8 cellular contexts compared by ENCODE assay signal in genomic region chr3:56467108-56467507, GRCh38. TPM values are rescaled to one million over a fixed set of nuclear protein-coding genes. Genes with fewer than 3 reads are reported as not detected.
DNase-seq lines count a peak whose midpoint lies in the region; ATAC-seq and TF ChIP-seq lines count a peak whose summit lies in the region.

No MANE protein-coding gene starts in this region.

- no peaks in the 10 kb centered on the region for H3K9me3 ChIP-seq in CD4-positive, CD25-positive, alpha-beta regulatory T cell (ENCODE audit: control insufficient read depth in 2 of 2, low read length in 2 of 2)

- no peaks in the 10 kb centered on the region for H3K36me3 ChIP-seq in CD4-positive, CD25-positive, alpha-beta regulatory T cell (ENCODE audit: control insufficient read depth, insufficient read depth, low read length)

- POLR2A ChIA-PET in HEK293T (lab: Yijun Ruan, JAX) = no interaction called here

- peaks cover 0 to 11% (median 7%) of the 10 kb centered on the region in 4 donors for H3K4me1 Mint-ChIP-seq in CD4-positive, CD25-positive, alpha-beta regulatory T cell

- no peak for TF ChIP-seq CTCF in astrocyte of the spinal cord (IDR thresholded peaks at IDR 0.05; ENCODE audit: low read depth, low read length)

- peaks cover 69% of the 10 kb centered on the region for H3K27me3 Mint-ChIP-seq in CD4-positive, CD25-positive, alpha-beta regulatory T cell

- no peak overlapping the region for H3K27ac Mint-ChIP-seq in CD4-positive, CD25-positive, alpha-beta regulatory T cell

- ATAC-seq in CD4-positive, CD25-positive, alpha-beta regulatory T cell (ENCODE audit: low read depth in 2 of 2) = no peak
- ATAC-seq in HG03457 (IDR thresholded peaks at IDR 0.05; ENCODE audit: unreplicated experiment) = no peak
- no peak for ATAC-seq in GM18868 (IDR thresholded peaks at IDR 0.05; ENCODE audit: unreplicated experiment)

- H3K4me3 Mint-ChIP-seq in CD4-positive, CD25-positive, alpha-beta regulatory T cell = peak overlapping the region in 3 of 4 donors; percentile 62 to 78 (median 63)

- no peak overlapping the region for H3K27ac ChIP-seq in CD4-positive, CD25-positive, alpha-beta regulatory T cell (ENCODE audit: insufficient read depth, low read length, poor library complexity, severe bottlenecking)

- H3K27me3 ChIP-seq in CD4-positive, CD25-positive, alpha-beta regulatory T cell (ENCODE audit: control insufficient read depth, insufficient read depth, low read length) = peaks cover 36% of the 10 kb centered on the region

- H3K4me1 ChIP-seq in CD4-positive, CD25-positive, alpha-beta regulatory T cell (ENCODE audit: control insufficient read depth, insufficient read depth, low read length, poor library complexity, severe bottlenecking) = peaks cover 5% of the 10 kb centered on the region

- DNase-seq in CD4-positive, CD25-positive, alpha-beta regulatory T cell = peak in 2 of 3 donors; percentile 3 to 71
- peak; percentile 93 for DNase-seq in HEK293T (ENCODE audit: extremely low spot score)
- peak; percentile 76 to 95 for DNase-seq in NCI-H524 (lab: John Stamatoyannopoulos, UW)
- DNase-seq in astrocyte of the spinal cord (ENCODE audit: low read depth, low spot score) = peak; percentile 91
- peak; percentile 67 to 82 for DNase-seq in hippocampal formation (lab: John Stamatoyannopoulos, UW)
- DNase-seq in pulmonary artery endothelial cell (ENCODE audit: low read depth, low spot score) = peak; percentile 3

- CTCF ChIA-PET in HEK293T (lab: Yijun Ruan, JAX) = no interaction called here

- in situ Hi-C loops in astrocyte of the spinal cord (cut with HindIII; ENCODE audit: low sequenced_read_pairs) = no loop called here

- H3K4me3 ChIP-seq in CD4-positive, CD25-positive, alpha-beta regulatory T cell (ENCODE audit: low read depth, low read length) = no peak overlapping the region
- H3K4me3 ChIP-seq in astrocyte of the spinal cord (ENCODE audit: low read depth, low read length) = peak overlapping the region; percentile 56

- H3K36me3 Mint-ChIP-seq in CD4-positive, CD25-positive, alpha-beta regulatory T cell = no peaks in the 10 kb centered on the region

- H3K9me3 Mint-ChIP-seq in CD4-positive, CD25-positive, alpha-beta regulatory T cell = peaks cover 0 to 10% (median 1%) of the 10 kb centered on the region in 7 donors

TF ChIP-seq in HEK293T, 16 proteins besides CTCF, POLR2A, EP300 and RAD21:
- TF ChIP-seq PKNOX1 (IDR thresholded peaks at IDR 0.05) = peak; percentile 100
- no peak for TF ChIP-seq BHLHE40 (IDR thresholded peaks at IDR 0.05; ENCODE audit: borderline replicate concordance)
- no peak for TF ChIP-seq TARDBP (IDR thresholded peaks at IDR 0.05)
- TF ChIP-seq FOXK2 (IDR thresholded peaks at IDR 0.05) = no peak
- TF ChIP-seq HDGF (IDR thresholded peaks at IDR 0.05; ENCODE audit: borderline replicate concordance) = no peak
- TF ChIP-seq CTBP1 (IDR thresholded peaks at IDR 0.05; ENCODE audit: borderline replicate concordance) = no peak
- no peak for TF ChIP-seq ZNF384 (IDR thresholded peaks at IDR 0.05)
TF ChIP-seq in HEK293T: peak in this region for 1.

RNA-seq across cellular contexts. Expression of gene ERC2, which starts 1.2 kb away (rescaled TPM):
- not detected for total RNA-seq in CD4-positive, CD25-positive, alpha-beta regulatory T cell
- not detected for polyA plus RNA-seq in CD4-positive, CD25-positive, alpha-beta regulatory T cell
- 0.53 and 1.6 TPM in 2 replicates for total RNA-seq in pulmonary artery endothelial cell

Comparison
In these comparisons a context has a peak if more than half of its experiments do, and no peak if none do; other contexts are left out.
1. DNase-seq: peak in every context shown above with its lines; median percentile 93 in HEK293T; 91 in astrocyte of the spinal cord; 86 in NCI-H524; 74 in hippocampal formation; 37 in CD4-positive, CD25-positive, alpha-beta regulatory T cell; 3 in pulmonary artery endothelial cell.